In the genomic region with DNA sequence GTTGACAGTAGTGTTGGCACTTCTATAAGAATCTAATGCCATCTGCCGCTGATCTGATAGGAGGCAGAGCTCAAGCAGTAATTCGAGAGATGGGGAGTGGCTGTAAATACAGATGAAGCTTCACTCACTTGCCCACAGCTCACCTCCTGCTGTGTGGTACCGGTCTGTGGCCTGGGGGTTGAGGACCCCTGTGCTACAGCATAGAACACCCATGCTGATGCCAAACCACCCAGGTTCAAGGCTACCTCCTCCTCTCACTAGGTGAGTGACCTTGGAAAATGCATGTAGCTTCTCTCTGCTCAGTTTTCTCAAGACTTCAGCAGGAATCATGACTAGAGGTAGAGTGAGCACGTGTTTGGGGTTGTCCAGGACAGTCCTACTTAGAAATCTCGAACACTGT, we compare ENCODE assay signal across 18 cellular contexts.
DNase-seq lines count a peak whose midpoint lies in the region; TF ChIP-seq lines count a peak whose summit lies in the region.
"Had no signal": no experiment of that assay in that cellular context is flagged by ENCODE, and none has a peak within 500 bp of the region (broad histone marks: within the 10 kb centered on the region; RNA-seq: fewer than 3 reads in every experiment).

No MANE protein-coding gene starts in this region.

- H3K4me1 Mint-ChIP-seq in endodermal cell, result peaks cover 2% of the 10 kb centered on the region

- H3K27ac Mint-ChIP-seq in endodermal cell, result no peak overlapping the region
- H3K27ac Mint-ChIP-seq: CD4-positive, CD25-positive, alpha-beta regulatory T cell; HFFc6 had no signal

- no peaks in the 10 kb centered on the region for H3K36me3 ChIP-seq in endodermal cell (ENCODE audit: control insufficient read depth, insufficient read depth, low read length)
- H3K36me3 ChIP-seq: BLaER1 treated with 17β-estradiol and CSF1 and Interleukin-3, amounts not matched to agents 10 nM and 100 nM had no signal

- H3K9me3 Mint-ChIP-seq in endodermal cell, result no peaks in the 10 kb centered on the region

- H3K9me3 ChIP-seq in endodermal cell (ENCODE audit: control insufficient read depth, low read length), result no peaks in the 10 kb centered on the region

- H3K4me3 Mint-ChIP-seq in endodermal cell, result no peak overlapping the region
- H3K4me3 Mint-ChIP-seq: CD4-positive, CD25-positive, alpha-beta regulatory T cell; HFFc6 had no signal

- TF ChIP-seq CTCF in endodermal cell (conservative IDR thresholded peaks at IDR 0.05), result no peak

- peak; percentile 29 for DNase-seq in NCI-H748 (lab: John Stamatoyannopoulos, UW; ENCODE audit: unreplicated experiment)
- no peak for DNase-seq in NCI-H748 treated with DMSO at 0.1 percent for 48 hours (lab: John Stamatoyannopoulos, UW)
- DNase-seq in NCI-H1694 treated with DMSO at 0.1 percent for 48 hours (lab: John Stamatoyannopoulos, UW), result peak; percentile 49
- peak; percentile 59 for DNase-seq in NCI-H524 treated with DMSO at 0.1 percent for 48 hours (lab: John Stamatoyannopoulos, UW)
- DNase-seq in ureter (ENCODE audit: low spot score), result peak; percentile 6
- no peak for DNase-seq in endodermal cell
- no peak for DNase-seq in HuH-7 (ENCODE audit: low spot score)
- no peak for DNase-seq in glomerular visceral epithelial cell (ENCODE audit: extremely low spot score)
- DNase-seq: ACHN; CD4-positive, CD25-positive, alpha-beta regulatory T cell; DMS153; DMS79 treated with DMSO at 0.1 percent for 48 hours; EL; HCEC 1CT; HFFc6; IMR-90 had no signal

- no peak overlapping the region for H3K4me3 ChIP-seq in endodermal cell (ENCODE audit: low read length)
- H3K4me3 ChIP-seq: BLaER1 treated with 17β-estradiol and CSF1 and Interleukin-3, amounts not matched to agents 10 nM and 100 nM had no signal

- WGBS in endodermal cell (ENCODE audit: insufficient coverage in 1 of 2, insufficient read length in 1 of 2), 2 experiments, result 79 to 86% methylated on average over 3 to 5 of the region's 5 CpGs

- H3K27me3 Mint-ChIP-seq in endodermal cell (ENCODE audit: insufficient read depth), result peaks cover 2% of the 10 kb centered on the region

- H3K36me3 Mint-ChIP-seq in endodermal cell (ENCODE audit: low read depth), result no peaks in the 10 kb centered on the region
- H3K36me3 Mint-ChIP-seq: CD4-positive, CD25-positive, alpha-beta regulatory T cell had no signal

- H3K27me3 ChIP-seq in endodermal cell (ENCODE audit: control insufficient read depth, insufficient read depth, low read length, poor library complexity, severe bottlenecking), result no peaks in the 10 kb centered on the region
- H3K27me3 ChIP-seq: BLaER1 treated with 17β-estradiol and CSF1 and Interleukin-3, amounts not matched to agents 10 nM and 100 nM had no signal

- H3K4me1 ChIP-seq in endodermal cell (ENCODE audit: control insufficient read depth, insufficient read depth, low read length), result no peaks in the 10 kb centered on the region

- H3K9ac ChIP-seq in endodermal cell (ENCODE audit: extremely low read depth, low read length, poor library complexity, severe bottlenecking), result no peak overlapping the region
- H3K9ac ChIP-seq: BLaER1 treated with 17β-estradiol and CSF1 and Interleukin-3, amounts not matched to agents 10 nM and 100 nM had no signal

- H3K27ac ChIP-seq in endodermal cell (ENCODE audit: low read depth, low read length), result no peak overlapping the region
- H3K27ac ChIP-seq: BLaER1 treated with 17β-estradiol and CSF1 and Interleukin-3, amounts not matched to agents 10 nM and 100 nM; HL-60 had no signal

Comparison
In these comparisons a context has a peak if more than half of its experiments do, and no peak if none do; other contexts are left out.
1. DNase-seq: peak in NCI-H748 (single experiment), NCI-H1694 treated with DMSO at 0.1 percent for 48 hours (single experiment), NCI-H524 treated with DMSO at 0.1 percent for 48 hours (single experiment) and ureter (single experiment); none in NCI-H748 treated with DMSO at 0.1 percent for 48 hours (single experiment), endodermal cell (single experiment), HuH-7 (single experiment) and glomerular visceral epithelial cell (single experiment).